In genomic region chr16:48997946-48998345, GRCh38 we compare ENCODE assay signal across 26 cellular contexts.
"Had no signal": no experiment of that assay in that cellular context is flagged by ENCODE, and none has a peak within 500 bp of the region (broad histone marks: within the 10 kb centered on the region; RNA-seq: fewer than 3 reads in every experiment).

No MANE protein-coding gene starts in this region.

- H3K4me3 ChIP-seq: coronary artery, dorsolateral prefrontal cortex had no signal

- H3K36me3 ChIP-seq: brain microvascular endothelial cell had no signal

- ATAC-seq: activated T-cell treated with anti-CD3 and anti-CD28 coated beads, Interleukin-2, amount 50 U/mL, for 4 hours; activated T-helper 17 cell treated with anti-CD3 and anti-CD28 coated beads, Interleukin-2, amount 50 U/mL, for 72 hours; esophagus mucosa; WTC11 had no signal

- H3K27ac Mint-ChIP-seq: activated CD4-positive, alpha-beta memory T cell treated with anti-CD3 and anti-CD28 coated beads, Interleukin-2, amount 10 ng/mL, durations not matched to agents 7 days and 5 days; activated CD4-positive, alpha-beta T cell treated with anti-CD3 and anti-CD28 coated beads, Interleukin-2, amount 10 ng/mL, durations not matched to agents 7 days and 5 days; activated naive CD8-positive, alpha-beta T cell; activated T-helper 17 cell treated with anti-CD3 and anti-CD28 coated beads, Interleukin-2, amount 50 U/mL, for 72 hours; dendritic cell treated with granulocyte-macrophage colony-stimulating factor and Interleukin-4, amounts not matched to agents 40 ng/mL and 50 ng/mL, for 4 days; endodermal cell; WTC11 had no signal

- H3K9me3 Mint-ChIP-seq: activated CD4-positive, alpha-beta T cell treated with anti-CD3 and anti-CD28 coated beads, Interleukin-2, amount 10 ng/mL, durations not matched to agents 7 days and 5 days; activated T-cell treated with anti-CD3 and anti-CD28 coated beads, Interleukin-2, amount 50 U/mL, for 4 hours; dendritic cell treated with granulocyte-macrophage colony-stimulating factor and Interleukin-4, amounts not matched to agents 40 ng/mL and 50 ng/mL, for 4 days; endodermal cell; WTC11 had no signal

- H3K36me3 Mint-ChIP-seq: activated naive CD8-positive, alpha-beta T cell; WTC11 had no signal

- H3K27me3 ChIP-seq: brain microvascular endothelial cell had no signal

- H3K4me1 Mint-ChIP-seq: activated CD4-positive, alpha-beta memory T cell treated with anti-CD3 and anti-CD28 coated beads, Interleukin-2, amount 10 ng/mL, durations not matched to agents 7 days and 5 days; activated CD4-positive, alpha-beta T cell treated with anti-CD3 and anti-CD28 coated beads, Interleukin-2, amount 10 ng/mL, durations not matched to agents 7 days and 5 days; activated T-helper 17 cell treated with anti-CD3 and anti-CD28 coated beads, Interleukin-2, amount 50 U/mL, for 72 hours; central memory CD8-positive, alpha-beta T cell had no signal

- H3K4me3 Mint-ChIP-seq: activated CD4-positive, alpha-beta memory T cell treated with anti-CD3 and anti-CD28 coated beads, Interleukin-2, amount 10 ng/mL, durations not matched to agents 7 days and 5 days; activated CD4-positive, alpha-beta T cell treated with anti-CD3 and anti-CD28 coated beads, Interleukin-2, amount 10 ng/mL, durations not matched to agents 7 days and 5 days; activated naive CD8-positive, alpha-beta T cell; activated T-cell treated with anti-CD3 and anti-CD28 coated beads, Interleukin-2, amount 50 U/mL, for 4 hours; activated T-helper 17 cell treated with anti-CD3 and anti-CD28 coated beads, Interleukin-2, amount 50 U/mL, for 72 hours; central memory CD8-positive, alpha-beta T cell; dendritic cell treated with granulocyte-macrophage colony-stimulating factor and Interleukin-4, amounts not matched to agents 40 ng/mL and 50 ng/mL, for 4 days; endodermal cell; WTC11 had no signal

- H3K27me3 Mint-ChIP-seq: activated CD4-positive, alpha-beta memory T cell treated with anti-CD3 and anti-CD28 coated beads, Interleukin-2, amount 10 ng/mL, durations not matched to agents 7 days and 5 days; activated CD4-positive, alpha-beta T cell treated with anti-CD3 and anti-CD28 coated beads, Interleukin-2, amount 10 ng/mL, durations not matched to agents 7 days and 5 days; activated T-helper 17 cell treated with anti-CD3 and anti-CD28 coated beads, Interleukin-2, amount 50 U/mL, for 72 hours; central memory CD8-positive, alpha-beta T cell; dendritic cell treated with granulocyte-macrophage colony-stimulating factor and Interleukin-4, amounts not matched to agents 40 ng/mL and 50 ng/mL, for 4 days had no signal

- H3K27ac ChIP-seq: brain microvascular endothelial cell, coronary artery, dorsolateral prefrontal cortex, VCaP had no signal

- DNase-seq: activated CD4-positive, alpha-beta memory T cell treated with anti-CD3 and anti-CD28 coated beads, Interleukin-2, amount 10 ng/mL, durations not matched to agents 7 days and 5 days; activated CD4-positive, alpha-beta T cell treated with anti-CD3 and anti-CD28 coated beads for 1 hour; activated CD4-positive, alpha-beta T cell treated with anti-CD3 and anti-CD28 coated beads for 4 hours; activated CD4-positive, alpha-beta T cell treated with anti-CD3 and anti-CD28 coated beads, Interleukin-2, amount 10 ng/mL, durations not matched to agents 7 days and 5 days; activated CD4-positive, alpha-beta T cell treated with anti-CD3 and anti-CD28 coated beads, Interleukin-2, amount 50 U/mL, for 4 hours; activated effector memory CD4-positive, alpha-beta T cell treated with Interleukin-2 at 50 U/mL for 16 hours; activated gamma-delta T cell treated with Interleukin-2 at 50 U/mL for 16 hours; activated naive CD4-positive, alpha-beta T cell treated with anti-CD3 and anti-CD28 coated beads, Interleukin-2, amount 50 U/mL, for 16 hours; activated naive CD4-positive, alpha-beta T cell treated with Interleukin-2 at 50 U/mL for 16 hours; activated T-cell treated with anti-CD3 and anti-CD28 coated beads, Interleukin-2, amount 50 U/mL, for 4 hours; amniotic stem cell; anterior cingulate cortex; brain microvascular endothelial cell; dorsolateral prefrontal cortex; effector memory CD4-positive, alpha-beta T cell; endodermal cell; foreskin fibroblast; T-helper 2 cell had no signal
